ENCODE assay signal across 11 cellular contexts in the genomic region with DNA sequence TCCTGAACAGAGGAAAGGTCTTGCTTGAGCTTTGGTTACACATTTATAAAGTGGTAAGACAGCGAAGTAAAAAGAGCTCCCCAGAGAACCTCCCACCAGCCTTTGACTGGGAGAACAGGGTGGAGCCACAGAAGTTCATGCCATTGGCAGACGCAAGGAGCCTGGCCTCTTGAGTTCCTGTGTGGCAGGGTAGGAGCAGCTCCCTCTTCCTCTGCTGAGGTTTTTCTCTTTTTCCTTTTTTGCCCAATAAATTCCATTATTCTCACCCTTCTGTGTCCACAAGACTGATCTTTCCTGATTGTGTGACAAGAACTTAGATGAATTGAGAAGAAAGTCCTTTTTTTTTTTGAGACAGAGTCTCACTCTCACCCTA. TPM values are rescaled to one million over a fixed set of nuclear protein-coding genes. Genes with fewer than 3 reads are reported as not detected.
DNase-seq lines count a peak whose midpoint lies in the region; ATAC-seq lines count a peak whose summit lies in the region.
"Had no signal": no experiment of that assay in that cellular context is flagged by ENCODE, and none has a peak within 500 bp of the region (broad histone marks: within the 10 kb centered on the region; RNA-seq: fewer than 3 reads in every experiment).

No MANE protein-coding gene starts in this region.

- no peak overlapping the region for H3K23ac ChIP-seq in mesenchymal stem cell (ENCODE audit: low read length in 2 of 2)

- no peak overlapping the region for H2BK15ac ChIP-seq in mesenchymal stem cell (ENCODE audit: low read depth, poor library complexity, severe bottlenecking)

- no peak overlapping the region for H3K14ac ChIP-seq in mesenchymal stem cell (ENCODE audit: low read length in 2 of 2)

- no peak overlapping the region for H3K4ac ChIP-seq in mesenchymal stem cell (ENCODE audit: low read depth in 1 of 2, low read length in 2 of 2)

- no peak overlapping the region for H4K8ac ChIP-seq in mesenchymal stem cell (ENCODE audit: low read length)

- 80% methylated on average over 2 of the region's 2 CpGs for WGBS in mesenchymal stem cell

- H2AFZ ChIP-seq in mesenchymal stem cell (ENCODE audit: low read depth, low read length): no peak overlapping the region

- DNase-seq in activated CD4-positive, CD25-positive, alpha-beta regulatory T cell (lab: John Stamatoyannopoulos, UW): peak in 3 of 4 experiments; percentile 15 to 48 (median 34)
- peak; percentile 36 for DNase-seq in activated T-helper 9 cell treated with anti-CD3 and anti-CD28 coated beads, Interleukin-2, amount 50 U/mL, for 16 hours (ENCODE audit: low read depth)
- DNase-seq in mesenchymal stem cell: no peak
- peak; percentile 23 to 78 (median 50) for DNase-seq in stimulated activated naive CD4-positive, alpha-beta T cell (lab: John Stamatoyannopoulos, UW)
- no peak for DNase-seq in posterior vena cava (ENCODE audit: low spot score)
- DNase-seq: head of caudate nucleus, PC-3 had no signal

- H3K27ac ChIP-seq in mesenchymal stem cell (ENCODE audit: low read length, poor library complexity, severe bottlenecking): peak overlapping the region; percentile 24

- no peak overlapping the region for H4K91ac ChIP-seq in mesenchymal stem cell (ENCODE audit: low read length)

- H3K79me1 ChIP-seq in mesenchymal stem cell (replicated peaks; ENCODE audit: low read length, poor library complexity, severe bottlenecking): peaks cover 20% of the 10 kb centered on the region

- H2BK120ac ChIP-seq in mesenchymal stem cell (ENCODE audit: low read depth, low read length): no peak overlapping the region

- no peak overlapping the region for H2BK12ac ChIP-seq in mesenchymal stem cell (ENCODE audit: low read length in 2 of 2)

- ATAC-seq in GM19035 (IDR thresholded peaks at IDR 0.05; ENCODE audit: unreplicated experiment): no peak
- ATAC-seq in GM18907 (IDR thresholded peaks at IDR 0.05; ENCODE audit: unreplicated experiment): no peak
- no peak for ATAC-seq in HG02852 (IDR thresholded peaks at IDR 0.05; ENCODE audit: unreplicated experiment)
- ATAC-seq: HCT116, PC-3 had no signal

- H3K9me3 ChIP-seq in mesenchymal stem cell (ENCODE audit: control insufficient read depth, low read length): peaks cover 16% of the 10 kb centered on the region

- no peak overlapping the region for H2AK5ac ChIP-seq in mesenchymal stem cell (ENCODE audit: low read length, severe bottlenecking)

- H3K36me3 ChIP-seq in mesenchymal stem cell (ENCODE audit: control insufficient read depth in 1 of 2, insufficient read depth in 2 of 2, low read depth in 1 of 2, low read length in 2 of 2): peaks cover 14 to 17% of the 10 kb centered on the region in 2 experiments

- H2BK5ac ChIP-seq in mesenchymal stem cell (ENCODE audit: low read depth, low read length, poor library complexity, severe bottlenecking): no peak overlapping the region

- peak overlapping the region in 1 of 2 experiments; percentile 19 for H3K4me3 ChIP-seq in mesenchymal stem cell (ENCODE audit: insufficient read depth in 1 of 2, low read depth in 1 of 2, low read length in 2 of 2)

- peak overlapping the region; percentile 62 for H3K9ac ChIP-seq in mesenchymal stem cell (ENCODE audit: low read length)

- H3K4me2 ChIP-seq in mesenchymal stem cell (ENCODE audit: low read length, poor library complexity, severe bottlenecking): no peak overlapping the region

- no peak overlapping the region for H3K18ac ChIP-seq in mesenchymal stem cell (ENCODE audit: low read depth in 1 of 2, low read length in 2 of 2)

- intact Hi-C loops in posterior vena cava (cut with DNase I): no loop called here

- H3K27me3 ChIP-seq in mesenchymal stem cell (ENCODE audit: control insufficient read depth in 1 of 2, insufficient read depth in 1 of 2, low read length in 2 of 2): no peaks in the 10 kb centered on the region

- peaks cover 9% of the 10 kb centered on the region for H3K4me1 ChIP-seq in mesenchymal stem cell (ENCODE audit: control insufficient read depth, insufficient read depth, low read depth, low read length)

RNA-seq across cellular contexts. Expression of a gene that starts 4.3 kb away (rescaled TPM):
- polyA plus RNA-seq in mesenchymal stem cell (2013, experiment 1 of 2): 13.4 TPM
- 13.6 TPM for polyA plus RNA-seq in mesenchymal stem cell (2013, experiment 2 of 2)
- total RNA-seq in posterior vena cava: 1 to 10 TPM; 9.4 to 9.8 TPM

RNA-seq across cellular contexts. Expression of a gene that starts 51.5 kb away (rescaled TPM):
- polyA plus RNA-seq in mesenchymal stem cell (2013, experiment 1 of 2): not detected
- not detected for polyA plus RNA-seq in mesenchymal stem cell (2013, experiment 2 of 2)
- total RNA-seq in posterior vena cava: not detected
- total RNA-seq: PC-3 had no signal

Comparison
In these comparisons a context has a peak if more than half of its experiments do, and no peak if none do; other contexts are left out.
1. DNase-seq: peak in activated CD4-positive, CD25-positive, alpha-beta regulatory T cell (3 of 4), activated T-helper 9 cell treated with anti-CD3 and anti-CD28 coated beads, Interleukin-2, amount 50 U/mL, for 16 hours (single experiment) and stimulated activated naive CD4-positive, alpha-beta T cell (6 of 6); none in mesenchymal stem cell (single experiment) and posterior vena cava (single experiment).